ENCODE assay signal across 1 cellular context in genomic region chr17:44947461-44948314, GRCh38.
TF ChIP-seq lines count a peak whose summit lies in the region.

TSS of gene KIF18B (minus strand) at chr17:44947773. CDS start at chr17:44936344, 11,429 bp downstream.

TF ChIP-seq in HepG2, 621 proteins besides CTCF, POLR2A, EP300 and RAD21 (continued from another document and continues in another):
- TF ChIP-seq, protein P1, sequence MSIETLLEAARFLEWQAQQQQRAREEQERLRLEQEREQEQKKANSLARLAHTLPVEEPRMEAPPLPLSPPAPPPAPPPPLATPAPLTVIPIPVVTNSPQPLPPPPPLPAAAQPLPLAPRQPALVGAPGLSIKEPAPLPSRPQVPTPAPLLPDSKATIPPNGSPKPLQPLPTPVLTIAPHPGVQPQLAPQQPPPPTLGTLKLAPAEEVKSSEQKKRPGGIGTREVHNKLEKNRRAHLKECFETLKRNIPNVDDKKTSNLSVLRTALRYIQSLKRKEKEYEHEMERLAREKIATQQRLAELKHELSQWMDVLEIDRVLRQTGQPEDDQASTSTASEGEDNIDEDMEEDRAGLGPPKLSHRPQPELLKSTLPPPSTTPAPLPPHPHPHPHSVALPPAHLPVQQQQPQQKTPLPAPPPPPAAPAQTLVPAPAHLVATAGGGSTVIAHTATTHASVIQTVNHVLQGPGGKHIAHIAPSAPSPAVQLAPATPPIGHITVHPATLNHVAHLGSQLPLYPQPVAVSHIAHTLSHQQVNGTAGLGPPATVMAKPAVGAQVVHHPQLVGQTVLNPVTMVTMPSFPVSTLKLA (IDR thresholded peaks at IDR 0.05) = peak; percentile 34; the same call in 1 of the 2 replicates
- peak; percentile 78 for TF ChIP-seq ERF (CRISPR knock-in tag; IDR thresholded peaks at IDR 0.05)
- 0 out of 2 replicates have a peak, but pooled peaks have one; percentile 53 for TF ChIP-seq HES4 (CRISPR knock-in tag; IDR thresholded peaks at IDR 0.05; ENCODE audit: borderline replicate concordance)
- peak; percentile 55; the same call in 1 of the 2 replicates for TF ChIP-seq ZNF205 (CRISPR knock-in tag; IDR thresholded peaks at IDR 0.05)
- peak; percentile 84 for TF ChIP-seq ZNF574 (CRISPR knock-in tag; IDR thresholded peaks at IDR 0.05)
- TF ChIP-seq, protein P2, sequence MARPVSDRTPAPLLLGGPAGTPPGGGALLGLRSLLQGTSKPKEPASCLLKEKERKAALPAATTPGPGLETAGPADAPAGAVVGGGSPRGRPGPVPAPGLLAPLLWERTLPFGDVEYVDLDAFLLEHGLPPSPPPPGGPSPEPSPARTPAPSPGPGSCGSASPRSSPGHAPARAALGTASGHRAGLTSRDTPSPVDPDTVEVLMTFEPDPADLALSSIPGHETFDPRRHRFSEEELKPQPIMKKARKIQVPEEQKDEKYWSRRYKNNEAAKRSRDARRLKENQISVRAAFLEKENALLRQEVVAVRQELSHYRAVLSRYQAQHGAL (CRISPR knock-in tag; IDR thresholded peaks at IDR 0.05; ENCODE audit: not compliant biosample characterization) = no peak
- TF ChIP-seq MAF1 (CRISPR knock-in tag; IDR thresholded peaks at IDR 0.05; ENCODE audit: borderline replicate concordance) = peak; percentile 88
- TF ChIP-seq ZNF724P (CRISPR knock-in tag; IDR thresholded peaks at IDR 0.05; ENCODE audit: borderline replicate concordance) = peak; percentile 88
- TF ChIP-seq DZIP1 (CRISPR knock-in tag; IDR thresholded peaks at IDR 0.05) = no peak
- TF ChIP-seq ZNF777 (CRISPR knock-in tag; IDR thresholded peaks at IDR 0.05) = peak; percentile 76
- TF ChIP-seq ZFYVE20 (CRISPR knock-in tag; IDR thresholded peaks at IDR 0.05; ENCODE audit: borderline replicate concordance, low read depth) = 0 out of 2 replicates have a peak, but pooled peaks have one; percentile 91
- TF ChIP-seq STAG1 (CRISPR knock-in tag; IDR thresholded peaks at IDR 0.05) = no peak
- TF ChIP-seq ZSCAN31 (CRISPR knock-in tag; IDR thresholded peaks at IDR 0.05; ENCODE audit: low read depth) = peak; percentile 95
- peak; percentile 23 to 85; a peak in 3 of 4 replicates for TF ChIP-seq HMGXB4 (CRISPR knock-in tag; IDR thresholded peaks at IDR 0.05; ENCODE audit: borderline replicate concordance in 1 of 2, low read depth in 1 of 2)
- peak; percentile 95 for TF ChIP-seq DMAP1 (CRISPR knock-in tag; IDR thresholded peaks at IDR 0.05)
- peak; percentile 12; the same call in 1 of the 2 replicates for TF ChIP-seq ZNF331 (CRISPR knock-in tag; IDR thresholded peaks at IDR 0.05)
- peak; percentile 52; the same call in 1 of the 2 replicates for TF ChIP-seq SMYD3 (CRISPR knock-in tag; IDR thresholded peaks at IDR 0.05)
- 0 out of 2 replicates have a peak, but pooled peaks have one; percentile 66 for TF ChIP-seq MEIS1 (CRISPR knock-in tag; IDR thresholded peaks at IDR 0.05; ENCODE audit: borderline replicate concordance)
- TF ChIP-seq, protein P3, sequence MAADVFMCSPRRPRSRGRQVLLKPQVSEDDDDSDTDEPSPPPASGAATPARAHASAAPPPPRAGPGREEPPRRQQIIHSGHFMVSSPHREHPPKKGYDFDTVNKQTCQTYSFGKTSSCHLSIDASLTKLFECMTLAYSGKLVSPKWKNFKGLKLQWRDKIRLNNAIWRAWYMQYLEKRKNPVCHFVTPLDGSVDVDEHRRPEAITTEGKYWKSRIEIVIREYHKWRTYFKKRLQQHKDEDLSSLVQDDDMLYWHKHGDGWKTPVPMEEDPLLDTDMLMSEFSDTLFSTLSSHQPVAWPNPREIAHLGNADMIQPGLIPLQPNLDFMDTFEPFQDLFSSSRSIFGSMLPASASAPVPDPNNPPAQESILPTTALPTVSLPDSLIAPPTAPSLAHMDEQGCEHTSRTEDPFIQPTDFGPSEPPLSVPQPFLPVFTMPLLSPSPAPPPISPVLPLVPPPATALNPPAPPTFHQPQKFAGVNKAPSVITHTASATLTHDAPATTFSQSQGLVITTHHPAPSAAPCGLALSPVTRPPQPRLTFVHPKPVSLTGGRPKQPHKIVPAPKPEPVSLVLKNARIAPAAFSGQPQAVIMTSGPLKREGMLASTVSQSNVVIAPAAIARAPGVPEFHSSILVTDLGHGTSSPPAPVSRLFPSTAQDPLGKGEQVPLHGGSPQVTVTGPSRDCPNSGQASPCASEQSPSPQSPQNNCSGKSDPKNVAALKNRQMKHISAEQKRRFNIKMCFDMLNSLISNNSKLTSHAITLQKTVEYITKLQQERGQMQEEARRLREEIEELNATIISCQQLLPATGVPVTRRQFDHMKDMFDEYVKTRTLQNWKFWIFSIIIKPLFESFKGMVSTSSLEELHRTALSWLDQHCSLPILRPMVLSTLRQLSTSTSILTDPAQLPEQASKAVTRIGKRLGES (CRISPR knock-in tag; IDR thresholded peaks at IDR 0.05; ENCODE audit: borderline replicate concordance) = no peak
- no peak for TF ChIP-seq ZHX1 (CRISPR knock-in tag; IDR thresholded peaks at IDR 0.05; ENCODE audit: low read depth)
- TF ChIP-seq TCF12 (IDR thresholded peaks at IDR 0.05) = no peak
- TF ChIP-seq TCF12 (CRISPR knock-in tag; IDR thresholded peaks at IDR 0.05) = no peak
- no peak for TF ChIP-seq ZNF619 (CRISPR knock-in tag; IDR thresholded peaks at IDR 0.05)
- TF ChIP-seq ZBTB8A (CRISPR knock-in tag; IDR thresholded peaks at IDR 0.05; ENCODE audit: borderline replicate concordance, low read depth) = no peak
- peak; percentile 98 for TF ChIP-seq POGK (CRISPR knock-in tag; conservative IDR thresholded peaks at IDR 0.05)
- TF ChIP-seq, protein P4, sequence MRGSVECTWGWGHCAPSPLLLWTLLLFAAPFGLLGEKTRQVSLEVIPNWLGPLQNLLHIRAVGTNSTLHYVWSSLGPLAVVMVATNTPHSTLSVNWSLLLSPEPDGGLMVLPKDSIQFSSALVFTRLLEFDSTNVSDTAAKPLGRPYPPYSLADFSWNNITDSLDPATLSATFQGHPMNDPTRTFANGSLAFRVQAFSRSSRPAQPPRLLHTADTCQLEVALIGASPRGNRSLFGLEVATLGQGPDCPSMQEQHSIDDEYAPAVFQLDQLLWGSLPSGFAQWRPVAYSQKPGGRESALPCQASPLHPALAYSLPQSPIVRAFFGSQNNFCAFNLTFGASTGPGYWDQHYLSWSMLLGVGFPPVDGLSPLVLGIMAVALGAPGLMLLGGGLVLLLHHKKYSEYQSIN (CRISPR knock-in tag; IDR thresholded peaks at IDR 0.05; ENCODE audit: borderline replicate concordance) = no peak
- peak; percentile 87 for TF ChIP-seq ZNF607 (CRISPR knock-in tag; IDR thresholded peaks at IDR 0.05; ENCODE audit: borderline replicate concordance)
- TF ChIP-seq HCFC1 (IDR thresholded peaks at IDR 0.05; ENCODE audit: low read depth, low read length) = peak; percentile 28; the same call in 1 of the 2 replicates
- TF ChIP-seq ZNF10 (CRISPR knock-in tag; IDR thresholded peaks at IDR 0.05; ENCODE audit: borderline replicate concordance, low read depth) = no peak
- 0 out of 2 replicates have a peak, but pooled peaks have one; percentile 41 for TF ChIP-seq ZNF296 (CRISPR knock-in tag; conservative IDR thresholded peaks at IDR 0.05)
- TF ChIP-seq ZFP36 (IDR thresholded peaks at IDR 0.05; ENCODE audit: borderline replicate concordance, low read depth, low read length, partially characterized antibody) = no peak
- TF ChIP-seq CREB1 (IDR thresholded peaks at IDR 0.05) = peak; percentile 61
- TF ChIP-seq CREB1 (CRISPR knock-in tag; IDR thresholded peaks at IDR 0.05) = peak; percentile 78; the same call in 1 of the 2 replicates
- no peak for TF ChIP-seq ZNF33B (CRISPR knock-in tag; IDR thresholded peaks at IDR 0.05)
- TF ChIP-seq RXRB (CRISPR knock-in tag; IDR thresholded peaks at IDR 0.05; ENCODE audit: borderline replicate concordance) = peak; percentile 46; the same call in 1 of the 2 replicates
- no peak for TF ChIP-seq ETS1 (CRISPR knock-in tag; IDR thresholded peaks at IDR 0.05)
- TF ChIP-seq ZNF264 (CRISPR knock-in tag; IDR thresholded peaks at IDR 0.05) = peak; percentile 62; the same call in 1 of the 2 replicates
- TF ChIP-seq ZNF256 (CRISPR knock-in tag; conservative IDR thresholded peaks at IDR 0.05) = peak; percentile 41; the same call in 1 of the 2 replicates
